31 cellular contexts compared by ENCODE assay signal in genomic region chr12:28082101-28082500, GRCh38.
"Had no signal": no experiment of that assay in that cellular context is flagged by ENCODE, and none has a peak within 500 bp of the region (broad histone marks: within the 10 kb centered on the region; RNA-seq: fewer than 3 reads in every experiment).

No MANE protein-coding gene starts in this region.

- H3K4me1 ChIP-seq: esophagus muscularis mucosa, gastrocnemius medialis, stomach, thyroid gland, upper lobe of left lung, vagina had no signal

- DNase-seq: activated CD4-positive, alpha-beta memory T cell treated with anti-CD3 and anti-CD28 coated beads, Interleukin-2, amount 10 ng/mL, durations not matched to agents 7 days and 5 days; activated CD4-positive, alpha-beta T cell treated with anti-CD3 and anti-CD28 coated beads, Interleukin-2, amount 10 ng/mL, durations not matched to agents 24 days and 14 days; activated CD4-positive, CD25-positive, alpha-beta regulatory T cell treated with anti-CD3 and anti-CD28 coated beads, Interleukin-2, amount 50 U/mL, for 72 hours; activated CD8-positive, alpha-beta memory T cell treated with anti-CD3 and anti-CD28 coated beads, Interleukin-2, amount 50 U/mL, for 48 hours; activated gamma-delta T cell; activated naive CD4-positive, alpha-beta T cell treated with anti-CD3 and anti-CD28 coated beads, Interleukin-2, amount 10 ng/mL, durations not matched to agents 7 days and 5 days; activated naive CD8-positive, alpha-beta T cell treated with anti-CD3 and anti-CD28 coated beads, Interleukin-2, amount 10 ng/mL, durations not matched to agents 7 days and 5 days; activated T-cell treated with anti-CD3 and anti-CD28 coated beads, Interleukin-2, amount 50 U/mL, for 24 hours; caudate nucleus; endodermal cell; gastrocnemius medialis; glutamatergic neuron; left cardiac atrium; left ventricle myocardium superior; stimulated activated CD4-positive, alpha-beta T cell treated with anti-CD3 and anti-CD28 coated beads, Interleukin-1b, Interleukin-23, amount 100 ng/mL, for 48 hours; stimulated activated CD4-positive, alpha-beta T cell treated with anti-CD3 and anti-CD28 coated beads, Interleukin-4, amount 100 ng/mL, for 4 hours; stimulated activated CD8-positive, alpha-beta memory T cell treated with anti-CD3 and anti-CD28 coated beads, Interleukin-4, amount 100 ng/mL, for 48 hours; stomach; thyroid gland; upper lobe of left lung had no signal

- H3K27ac Mint-ChIP-seq: activated CD4-positive, alpha-beta memory T cell treated with anti-CD3 and anti-CD28 coated beads, Interleukin-2, amount 10 ng/mL, durations not matched to agents 7 days and 5 days; activated CD4-positive, alpha-beta T cell treated with anti-CD3 and anti-CD28 coated beads, Interleukin-2, amount 10 ng/mL, durations not matched to agents 24 days and 14 days; activated naive CD4-positive, alpha-beta T cell treated with anti-CD3 and anti-CD28 coated beads, Interleukin-2, amount 10 ng/mL, durations not matched to agents 7 days and 5 days; activated naive CD8-positive, alpha-beta T cell treated with anti-CD3 and anti-CD28 coated beads, Interleukin-2, amount 10 ng/mL, durations not matched to agents 7 days and 5 days; activated T-cell treated with anti-CD3 and anti-CD28 coated beads, Interleukin-2, amount 50 U/mL, for 24 hours; brain; dendritic cell treated with granulocyte-macrophage colony-stimulating factor and Interleukin-4, amounts not matched to agents 40 ng/mL and 50 ng/mL, for 4 days; endodermal cell; nephron; progenitor cell of endocrine pancreas; stimulated activated memory B cell treated with anti-CD40 and anti-IgM and Interleukin-4, amounts not matched to agents 10 μg/mL and 1 μg/mL and 100 μg/mL, for 72 hours had no signal

- H3K27me3 ChIP-seq: ascending aorta, esophagus muscularis mucosa, gastrocnemius medialis, stomach, thyroid gland, upper lobe of left lung, vagina had no signal

- H3K4me1 Mint-ChIP-seq: brain, endodermal cell had no signal

- H3K4me2 ChIP-seq: smooth muscle cell had no signal

- ATAC-seq: gastrocnemius medialis; left cardiac atrium; left ventricle myocardium superior; sciatic nerve; stimulated activated memory B cell treated with anti-CD40 and anti-IgM and Interleukin-4, amounts not matched to agents 10 μg/mL and 1 μg/mL and 100 μg/mL, for 72 hours had no signal

- H3K9me3 ChIP-seq: ascending aorta, esophagus muscularis mucosa, gastrocnemius medialis, stomach, thyroid gland, upper lobe of left lung, vagina had no signal

- H3K9me3 Mint-ChIP-seq: activated CD4-positive, alpha-beta memory T cell treated with anti-CD3 and anti-CD28 coated beads, Interleukin-2, amount 10 ng/mL, durations not matched to agents 7 days and 5 days; activated naive CD4-positive, alpha-beta T cell treated with anti-CD3 and anti-CD28 coated beads, Interleukin-2, amount 10 ng/mL, durations not matched to agents 7 days and 5 days; activated naive CD8-positive, alpha-beta T cell treated with anti-CD3 and anti-CD28 coated beads, Interleukin-2, amount 10 ng/mL, durations not matched to agents 7 days and 5 days; activated T-cell treated with anti-CD3 and anti-CD28 coated beads, Interleukin-2, amount 50 U/mL, for 24 hours had no signal

- H3K36me3 ChIP-seq: ascending aorta, esophagus muscularis mucosa, gastrocnemius medialis, stomach, thyroid gland, upper lobe of left lung, vagina had no signal

- H3K36me3 Mint-ChIP-seq: activated naive CD4-positive, alpha-beta T cell treated with anti-CD3 and anti-CD28 coated beads, Interleukin-2, amount 10 ng/mL, durations not matched to agents 7 days and 5 days; activated naive CD8-positive, alpha-beta T cell treated with anti-CD3 and anti-CD28 coated beads, Interleukin-2, amount 10 ng/mL, durations not matched to agents 7 days and 5 days; brain; stimulated activated memory B cell treated with anti-CD40 and anti-IgM and Interleukin-4, amounts not matched to agents 10 μg/mL and 1 μg/mL and 100 μg/mL, for 72 hours had no signal

- H3K4me3 ChIP-seq: ascending aorta, esophagus muscularis mucosa, gastrocnemius medialis, smooth muscle cell, stomach, thyroid gland, upper lobe of left lung, vagina had no signal

- H3K27me3 Mint-ChIP-seq: activated naive CD4-positive, alpha-beta T cell treated with anti-CD3 and anti-CD28 coated beads, Interleukin-2, amount 10 ng/mL, durations not matched to agents 7 days and 5 days; progenitor cell of endocrine pancreas had no signal

- H3K4me3 Mint-ChIP-seq: activated CD4-positive, alpha-beta memory T cell treated with anti-CD3 and anti-CD28 coated beads, Interleukin-2, amount 10 ng/mL, durations not matched to agents 7 days and 5 days; activated CD4-positive, alpha-beta T cell treated with anti-CD3 and anti-CD28 coated beads, Interleukin-2, amount 10 ng/mL, durations not matched to agents 24 days and 14 days; activated naive CD4-positive, alpha-beta T cell treated with anti-CD3 and anti-CD28 coated beads, Interleukin-2, amount 10 ng/mL, durations not matched to agents 7 days and 5 days; activated naive CD8-positive, alpha-beta T cell treated with anti-CD3 and anti-CD28 coated beads, Interleukin-2, amount 10 ng/mL, durations not matched to agents 7 days and 5 days; activated T-cell treated with anti-CD3 and anti-CD28 coated beads, Interleukin-2, amount 50 U/mL, for 24 hours; brain; dendritic cell treated with granulocyte-macrophage colony-stimulating factor and Interleukin-4, amounts not matched to agents 40 ng/mL and 50 ng/mL, for 4 days; endodermal cell; nephron; stimulated activated memory B cell treated with anti-CD40 and anti-IgM and Interleukin-4, amounts not matched to agents 10 μg/mL and 1 μg/mL and 100 μg/mL, for 72 hours had no signal

- H3K27ac ChIP-seq: ascending aorta, esophagus muscularis mucosa, gastrocnemius medialis, stomach, thyroid gland, upper lobe of left lung, vagina, VCaP had no signal
